Comparison of ENCODE assay signal across 14 cellular contexts in the genomic region with DNA sequence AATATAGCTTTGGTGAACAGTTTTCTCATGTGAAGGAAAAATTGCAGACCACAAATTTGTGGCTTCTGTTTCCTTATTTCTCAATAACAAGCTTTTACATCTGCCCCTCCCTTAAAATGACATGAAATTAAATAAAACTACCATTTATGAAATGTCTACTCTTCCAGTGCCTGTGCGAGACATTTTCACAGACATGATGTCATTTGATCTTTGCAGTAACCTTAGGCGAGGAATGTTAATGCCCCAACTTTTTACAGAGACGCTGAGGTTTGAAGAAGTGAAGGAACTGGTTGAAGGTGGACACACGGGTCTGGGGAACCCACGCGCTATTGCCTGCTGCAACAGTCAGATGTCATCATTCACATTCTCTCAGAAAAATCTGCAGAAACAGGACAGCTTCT.
DNase-seq lines count a peak whose midpoint lies in the region; ATAC-seq, FAIRE-seq and TF ChIP-seq lines count a peak whose summit lies in the region.
"Had no signal": no experiment of that assay in that cellular context is flagged by ENCODE, and none has a peak within 500 bp of the region (broad histone marks: within the 10 kb centered on the region; RNA-seq: fewer than 3 reads in every experiment).

No MANE protein-coding gene starts in this region.

- H3K4me1 Mint-ChIP-seq in astrocyte (ENCODE audit: low read depth, unreplicated experiment), result peaks cover 36% of the 10 kb centered on the region
- peaks cover 23% of the 10 kb centered on the region for H3K4me1 Mint-ChIP-seq in nephron progenitor cell

- no peak overlapping the region for H3K27ac ChIP-seq in astrocyte (ENCODE audit: low read depth, low read length)
- H3K27ac ChIP-seq in mesendoderm (ENCODE audit: low read depth, low read length), result no peak overlapping the region
- H3K27ac ChIP-seq: psoas muscle had no signal

- H4K8ac ChIP-seq in mesendoderm (ENCODE audit: low read depth, low read length), result no peak overlapping the region

- H2AFZ ChIP-seq in astrocyte (ENCODE audit: low read depth, low read length), result no peak overlapping the region

- TF ChIP-seq CTCF in NB4 (IDR thresholded peaks at IDR 0.05; ENCODE audit: low read depth, low read length) (no peak), astrocyte (IDR thresholded peaks at IDR 0.05; ENCODE audit: insufficient read depth, low read depth, low read length) (no peak), nephron progenitor cell (IDR thresholded peaks at IDR 0.05) (no peak)

- H3K9me3 Mint-ChIP-seq in astrocyte (ENCODE audit: unreplicated experiment) (no peaks in the 10 kb centered on the region), nephron progenitor cell (peaks cover 6% of the 10 kb centered on the region)

- no peak overlapping the region for H3K23ac ChIP-seq in mesendoderm (ENCODE audit: low read length)

- no peaks in the 10 kb centered on the region for H3K79me1 ChIP-seq in mesendoderm (ENCODE audit: low read length)

- H3K56ac ChIP-seq in mesendoderm (ENCODE audit: low read length), result no peak overlapping the region

- H3K27me3 ChIP-seq in astrocyte (ENCODE audit: insufficient read depth, low read length) (no peaks in the 10 kb centered on the region), mesendoderm (ENCODE audit: insufficient read depth, low read length, poor library complexity) (no peaks in the 10 kb centered on the region)
- H3K27me3 ChIP-seq: heart left ventricle had no signal

- H4K5ac ChIP-seq in mesendoderm (ENCODE audit: low read length), result no peak overlapping the region

- H3K9ac ChIP-seq in astrocyte (ENCODE audit: low read length), result no peak overlapping the region
- no peak overlapping the region for H3K9ac ChIP-seq in mesendoderm (ENCODE audit: low read length)

- DNase-seq in GM18507 (ENCODE audit: extremely low spot score, insufficient read length, low read depth), result no peak
- peak; percentile 56 for DNase-seq in NB4 (ENCODE audit: low read depth)
- no peak for DNase-seq in astrocyte (ENCODE audit: low read depth)
- no peak for DNase-seq in nephron progenitor cell
- DNase-seq in mesendoderm, result no peak
- no peak for DNase-seq in NCI-H2171 (lab: John Stamatoyannopoulos, UW)
- DNase-seq: amygdala; DMS79; NCI-H1417; NCI-H526; psoas muscle; stimulated activated CD4-positive, alpha-beta T cell treated with anti-CD3 and anti-CD28 coated beads, Interleukin-4, amount 100 ng/mL, for 1 hour had no signal

- WGBS in mesendoderm (ENCODE audit: extremely low coverage, insufficient coverage, low lambda C conversion rate), result no CpG with 5 or more reads among the region's 6 CpGs

- no peaks in the 10 kb centered on the region for H3K9me3 ChIP-seq in astrocyte (ENCODE audit: insufficient read depth, low read depth, low read length)

- no peak overlapping the region for H2BK15ac ChIP-seq in mesendoderm (replicated peaks; ENCODE audit: low read depth)

- H2BK120ac ChIP-seq in mesendoderm (ENCODE audit: low read depth, low read length), result no peak overlapping the region

- H2BK5ac ChIP-seq in mesendoderm (ENCODE audit: low read length), result no peak overlapping the region

- no peaks in the 10 kb centered on the region for H4K20me1 ChIP-seq in astrocyte (ENCODE audit: insufficient read depth, low read length)

- H3K4ac ChIP-seq in mesendoderm (ENCODE audit: low read depth, low read length), result no peak overlapping the region

- H2AK5ac ChIP-seq in mesendoderm (ENCODE audit: low read length), result no peak overlapping the region

- H3K18ac ChIP-seq in mesendoderm (ENCODE audit: low read length), result no peak overlapping the region

- H3K79me2 ChIP-seq in astrocyte (ENCODE audit: insufficient read depth, low read length), result no peaks in the 10 kb centered on the region
- no peaks in the 10 kb centered on the region for H3K79me2 ChIP-seq in mesendoderm (ENCODE audit: control insufficient read depth, insufficient read depth, low read length)

- H3K36me3 ChIP-seq in astrocyte (ENCODE audit: insufficient read depth, low read length) (no peaks in the 10 kb centered on the region), mesendoderm (ENCODE audit: control insufficient read depth, insufficient read depth, low read length) (no peaks in the 10 kb centered on the region)

- H3K27ac Mint-ChIP-seq in astrocyte (ENCODE audit: unreplicated experiment), result peak overlapping the region; percentile 91
- peak overlapping the region; percentile 59 for H3K27ac Mint-ChIP-seq in nephron progenitor cell

- no peak overlapping the region for H3K4me3 ChIP-seq in NB4 (ENCODE audit: low read depth, low read length)
- H3K4me3 ChIP-seq in astrocyte (ENCODE audit: insufficient read depth, low read depth, low read length), result no peak overlapping the region
- H3K4me3 ChIP-seq in mesendoderm (ENCODE audit: low read length), result no peak overlapping the region
- H3K4me3 ChIP-seq: heart left ventricle, psoas muscle had no signal

- no peak overlapping the region for H3K4me2 ChIP-seq in astrocyte (ENCODE audit: low read length)
- H3K4me2 ChIP-seq in mesendoderm (ENCODE audit: low read length), result no peak overlapping the region

- H3K36me3 Mint-ChIP-seq in astrocyte (ENCODE audit: low read depth, unreplicated experiment) (peaks cover 5% of the 10 kb centered on the region), nephron progenitor cell (ENCODE audit: low read depth) (peaks cover 6% of the 10 kb centered on the region)

- ATAC-seq in GM21390 (IDR thresholded peaks at IDR 0.05; ENCODE audit: unreplicated experiment), result no peak
- ATAC-seq: heart left ventricle, psoas muscle had no signal

- TF ChIP-seq POLR2A in NB4 (IDR thresholded peaks at IDR 0.05; ENCODE audit: extremely low read depth, insufficient read length), result no peak

- H3K4me3 Mint-ChIP-seq in astrocyte (ENCODE audit: unreplicated experiment) (no peak overlapping the region), nephron progenitor cell (no peak overlapping the region)

- no peaks in the 10 kb centered on the region for H3K27me3 Mint-ChIP-seq in astrocyte (ENCODE audit: low read depth, unreplicated experiment)
- no peaks in the 10 kb centered on the region for H3K27me3 Mint-ChIP-seq in nephron progenitor cell (ENCODE audit: low read depth, poor library complexity)

- H3K4me1 ChIP-seq in astrocyte (ENCODE audit: insufficient read depth, low read length) (peaks cover 22% of the 10 kb centered on the region), mesendoderm (ENCODE audit: control insufficient read depth, low read depth, low read length) (no peaks in the 10 kb centered on the region)
- H3K4me1 ChIP-seq: psoas muscle had no signal

- peak; percentile 15 for FAIRE-seq in GM18507 (lab: Jason Lieb, UNC)
- no peak for FAIRE-seq in astrocyte (lab: Jason Lieb, UNC)
